Comparison of ENCODE assay signal across 8 cellular contexts in the genomic region with DNA sequence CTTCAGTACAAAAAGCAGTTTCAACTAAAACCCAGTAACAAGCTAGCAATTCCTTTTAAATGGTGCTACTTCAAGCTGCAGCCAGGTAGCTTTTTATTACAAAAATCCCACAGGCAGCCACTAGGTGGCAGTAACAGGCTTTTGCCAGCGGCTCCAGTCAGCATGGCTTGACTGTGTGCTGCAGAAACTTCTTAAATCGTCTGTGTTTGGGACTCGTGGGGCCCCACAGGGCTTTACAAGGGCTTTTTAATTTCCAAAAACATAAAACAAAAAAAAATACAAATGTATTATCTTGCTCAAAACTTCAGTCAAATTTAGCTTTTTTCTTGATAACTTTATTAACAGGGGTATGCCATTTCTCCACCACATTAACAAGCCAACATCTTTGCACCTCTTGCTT. TPM values are rescaled to one million over a fixed set of nuclear protein-coding genes. Genes with fewer than 3 reads are reported as not detected.
DNase-seq lines count a peak whose midpoint lies in the region; ATAC-seq and TF ChIP-seq lines count a peak whose summit lies in the region.

No MANE protein-coding gene starts in this region.

- ATAC-seq in HG02884 (IDR thresholded peaks at IDR 0.05; ENCODE audit: unreplicated experiment) (peak; percentile 75), GM18858 (IDR thresholded peaks at IDR 0.05; ENCODE audit: unreplicated experiment) (no peak)

- peaks cover 42% of the 10 kb centered on the region for H3K27me3 Mint-ChIP-seq in activated CD4-positive, alpha-beta T cell treated with anti-CD3 and anti-CD28 coated beads, Interleukin-2, amount 10 ng/mL, durations not matched to agents 24 days and 14 days

- no peaks in the 10 kb centered on the region for H3K27me3 ChIP-seq in GM06990 (replicated peaks; ENCODE audit: control insufficient read depth, insufficient read depth, low read length)

- H3K27ac ChIP-seq in coronary artery = no peak overlapping the region

- intact Hi-C loops in activated CD4-positive, alpha-beta T cell treated with anti-CD3 and anti-CD28 coated beads, Interleukin-2, amount 10 ng/mL, durations not matched to agents 24 days and 14 days (cut with micrococcal nuclease) = loop anchor here (1.0 to 5.0 kb wide), 3 partner anchors 63 to 505 kb away; no protein-coding TSS in a partner anchor

- H3K36me3 Mint-ChIP-seq in activated CD4-positive, alpha-beta T cell treated with anti-CD3 and anti-CD28 coated beads, Interleukin-2, amount 10 ng/mL, durations not matched to agents 24 days and 14 days (ENCODE audit: low read depth) = no peaks in the 10 kb centered on the region

- peak; percentile 84 for TF ChIP-seq CTCF in GM06990 (IDR thresholded peaks at IDR 0.05; ENCODE audit: insufficient read depth, low read length, poor library complexity, severe bottlenecking)
- peak; percentile 88 for TF ChIP-seq CTCF in coronary artery (IDR thresholded peaks at IDR 0.05)

- H3K9me3 Mint-ChIP-seq in activated CD4-positive, alpha-beta T cell treated with anti-CD3 and anti-CD28 coated beads, Interleukin-2, amount 10 ng/mL, durations not matched to agents 24 days and 14 days = no peaks in the 10 kb centered on the region

- H3K36me3 ChIP-seq in GM06990 (ENCODE audit: control insufficient read depth, insufficient read depth, low read length) = no peaks in the 10 kb centered on the region

- H3K4me3 ChIP-seq in GM06990 (replicated peaks; ENCODE audit: low read depth, low read length) = no peak overlapping the region
- H3K4me3 ChIP-seq in coronary artery = no peak overlapping the region

- no peak overlapping the region for H3K27ac Mint-ChIP-seq in activated CD4-positive, alpha-beta T cell treated with anti-CD3 and anti-CD28 coated beads, Interleukin-2, amount 10 ng/mL, durations not matched to agents 24 days and 14 days

- H3K4me1 Mint-ChIP-seq in activated CD4-positive, alpha-beta T cell treated with anti-CD3 and anti-CD28 coated beads, Interleukin-2, amount 10 ng/mL, durations not matched to agents 24 days and 14 days = peaks cover 2% of the 10 kb centered on the region

- no peak overlapping the region for H3K4me3 Mint-ChIP-seq in activated CD4-positive, alpha-beta T cell treated with anti-CD3 and anti-CD28 coated beads, Interleukin-2, amount 10 ng/mL, durations not matched to agents 24 days and 14 days

- DNase-seq in GM06990 (ENCODE audit: extremely low read depth, insufficient read length) = peak; percentile 37
- DNase-seq in NCI-H226 = peak; percentile 41
- peak; percentile 92 for DNase-seq in activated CD4-positive, alpha-beta T cell treated with anti-CD3 and anti-CD28 coated beads, Interleukin-2, amount 10 ng/mL, durations not matched to agents 24 days and 14 days
- no peak for DNase-seq in coronary artery (ENCODE audit: low spot score)
- peak; percentile 73 to 75 for DNase-seq in lung microvascular endothelial cell (ENCODE audit: low read depth in 2 of 2)
- peak; percentile 28 for DNase-seq in stimulated activated CD8-positive, alpha-beta memory T cell treated with anti-CD3 and anti-CD28 coated beads, Interleukin-12 subunit alpha, Interleukin-12 subunit beta, amount 100 ng/mL, for 4 hours (ENCODE audit: low read depth)

RNA-seq across cellular contexts. Expression of a gene that starts 3.6 kb away (rescaled TPM):
- not detected in 2 replicates for total RNA-seq in activated CD4-positive, alpha-beta T cell treated with anti-CD3 and anti-CD28 coated beads, Interleukin-2, amount 10 ng/mL, durations not matched to agents 24 days and 14 days
- not detected in 2 replicates for total RNA-seq in lung microvascular endothelial cell

RNA-seq across cellular contexts. Expression of a gene that starts 31.0 kb away (rescaled TPM):
- not detected in 2 replicates for total RNA-seq in activated CD4-positive, alpha-beta T cell treated with anti-CD3 and anti-CD28 coated beads, Interleukin-2, amount 10 ng/mL, durations not matched to agents 24 days and 14 days
- not detected in 2 replicates for total RNA-seq in lung microvascular endothelial cell
